Comparison of ENCODE assay signal across 28 cellular contexts in the genomic region with DNA sequence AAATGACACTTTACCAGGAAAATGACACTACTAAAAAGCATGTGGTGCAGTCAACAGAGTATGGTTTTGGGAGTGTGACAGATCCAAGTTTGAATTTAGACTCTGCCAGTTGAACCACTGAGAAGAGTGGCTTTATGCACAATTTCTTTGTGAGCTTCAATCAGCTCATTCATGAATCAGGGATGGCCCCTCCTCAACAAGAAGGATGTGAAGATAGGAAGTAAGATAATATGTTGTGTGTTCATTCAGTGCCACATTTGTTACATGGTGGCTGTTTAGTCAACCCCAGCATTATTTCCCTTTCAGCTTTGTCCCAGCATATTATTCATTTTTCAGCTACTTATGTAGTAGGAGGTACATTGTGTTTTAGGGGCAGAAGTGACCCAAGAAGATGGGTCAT.
"Had no signal": no experiment of that assay in that cellular context is flagged by ENCODE, and none has a peak within 500 bp of the region (broad histone marks: within the 10 kb centered on the region; RNA-seq: fewer than 3 reads in every experiment).

No MANE protein-coding gene starts in this region.

- H3K4me3 Mint-ChIP-seq: immature natural killer cell; natural killer cell; nephron progenitor cell; stimulated activated naive B cell treated with anti-CD40 and anti-IgM and Interleukin-4, amounts not matched to agents 10 μg/mL and 1 μg/mL and 100 μg/mL, for 72 hours had no signal

- ATAC-seq: left colon; left lung; lower lobe of right lung; natural killer cell; pancreas; right lobe of liver; stimulated activated naive B cell treated with anti-CD40 and anti-IgM and Interleukin-4, amounts not matched to agents 10 μg/mL and 1 μg/mL and 100 μg/mL, for 72 hours; stimulated activated naive CD8-positive, alpha-beta T cell treated with anti-CD3 and anti-CD28 coated beads, Interleukin-15, Interleukin-2, amounts not matched to agents 100 U/mL and 50 U/mL, for 24 hours had no signal

- H3K9me3 Mint-ChIP-seq: immature natural killer cell; natural killer cell; nephron progenitor cell; stimulated activated naive B cell treated with anti-CD40 and anti-IgM and Interleukin-4, amounts not matched to agents 10 μg/mL and 1 μg/mL and 100 μg/mL, for 72 hours had no signal

- H3K4me3 ChIP-seq: left lung, lower lobe of right lung, pancreas, right atrium auricular region, right lobe of liver, skin epidermis, stomach, testis, thyroid gland, transverse colon, upper lobe of left lung, vagina had no signal

- H3K27me3 Mint-ChIP-seq: stimulated activated naive B cell treated with anti-CD40 and anti-IgM and Interleukin-4, amounts not matched to agents 10 μg/mL and 1 μg/mL and 100 μg/mL, for 72 hours had no signal

- DNase-seq: hypothalamus; immature natural killer cell; kidney; left colon; left lung; lower lobe of right lung; mammary epithelial cell; mesenchymal stem cell; natural killer cell; nephron progenitor cell; nucleus accumbens; pancreas; right lobe of liver; stimulated activated CD4-positive, alpha-beta T cell treated with anti-CD3 and anti-CD28 coated beads, Interleukin-12 subunit alpha, Interleukin-12 subunit beta, amount 100 ng/mL, for 4 hours; stimulated activated CD4-positive, alpha-beta T cell treated with anti-CD3 and anti-CD28 coated beads, Interleukin-15, amount 100 ng/mL, for 24 hours; stimulated activated CD4-positive, alpha-beta T cell treated with anti-CD3 and anti-CD28 coated beads, Interleukin-2, amount 100 ng/mL, for 24 hours; stimulated activated CD4-positive, alpha-beta T cell treated with anti-CD3 and anti-CD28 coated beads, Interleukin-4, amount 100 ng/mL, for 1 hour; stimulated activated naive B cell treated with anti-CD40 and anti-IgM and Interleukin-4, amounts not matched to agents 10 μg/mL and 1 μg/mL and 100 μg/mL, for 72 hours; stimulated activated naive CD8-positive, alpha-beta T cell treated with anti-CD3 and anti-CD28 coated beads, Interleukin-15, Interleukin-2, amounts not matched to agents 100 U/mL and 50 U/mL, for 24 hours; stomach; testis; thyroid gland; transverse colon; upper lobe of left lung had no signal

- H3K27ac Mint-ChIP-seq: immature natural killer cell; natural killer cell; nephron progenitor cell; stimulated activated naive B cell treated with anti-CD40 and anti-IgM and Interleukin-4, amounts not matched to agents 10 μg/mL and 1 μg/mL and 100 μg/mL, for 72 hours had no signal

- H3K9me3 ChIP-seq: left lung, lower lobe of right lung, pancreas, right atrium auricular region, right lobe of liver, stomach, testis, thyroid gland, transverse colon, upper lobe of left lung, vagina had no signal

- H3K4me1 ChIP-seq: left lung, lower lobe of right lung, pancreas, right atrium auricular region, right lobe of liver, stomach, testis, thyroid gland, transverse colon, upper lobe of left lung, vagina had no signal

- H3K27me3 ChIP-seq: left lung, pancreas, right atrium auricular region, right lobe of liver, stomach, testis, thyroid gland, transverse colon, upper lobe of left lung, vagina had no signal

- H3K27ac ChIP-seq: left lung, lower lobe of right lung, pancreas, right atrium auricular region, right lobe of liver, skin epidermis, stomach, testis, thyroid gland, transverse colon, upper lobe of left lung, vagina had no signal

- FAIRE-seq: islet of Langerhans, kidney, pancreas had no signal
